ENCODE assay signal across 20 cellular contexts in the genomic region with DNA sequence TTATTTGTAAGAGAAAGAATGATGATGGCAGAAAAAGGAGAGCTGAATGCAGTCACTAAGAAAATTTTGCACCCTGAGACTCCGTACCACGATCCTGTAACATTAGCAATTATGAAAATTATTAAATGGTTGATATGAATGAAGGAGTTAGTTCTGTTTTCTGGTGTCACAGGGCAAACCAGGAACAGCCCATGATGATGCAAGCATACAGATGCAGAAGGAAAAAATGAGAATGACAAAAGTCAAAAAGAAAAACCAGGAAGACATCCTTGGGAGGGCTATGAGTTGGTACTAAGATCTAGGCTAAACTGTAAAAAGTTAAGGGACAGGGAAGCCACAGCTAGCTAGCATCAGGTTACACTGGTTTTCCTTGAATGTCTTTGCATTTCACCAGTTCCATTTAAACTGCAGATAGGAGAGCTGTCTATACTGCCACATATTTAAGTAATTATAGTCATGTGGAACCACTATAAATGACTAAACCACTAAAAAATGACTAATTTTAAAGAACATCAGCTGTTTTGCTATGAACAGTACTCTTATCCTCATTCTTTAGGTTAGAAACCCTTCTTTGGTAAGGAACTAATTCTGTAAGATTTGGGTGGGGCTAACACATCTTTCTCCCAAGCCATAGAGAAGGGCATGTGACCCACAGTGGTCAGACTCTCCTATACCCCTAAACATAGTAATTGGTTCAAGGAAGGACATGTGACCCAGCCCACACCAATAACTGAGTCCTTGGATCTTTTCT. TPM values are rescaled to one million over a fixed set of nuclear protein-coding genes. Genes with fewer than 3 reads are reported as not detected.
DNase-seq lines count a peak whose midpoint lies in the region; ATAC-seq, FAIRE-seq and TF ChIP-seq lines count a peak whose summit lies in the region.
"Had no signal": no experiment of that assay in that cellular context is flagged by ENCODE, and none has a peak within 500 bp of the region (broad histone marks: within the 10 kb centered on the region; RNA-seq: fewer than 3 reads in every experiment).

No MANE protein-coding gene starts in this region.

- H3K27ac Mint-ChIP-seq in T-helper 17 cell, result peak overlapping the region; percentile 43
- H3K27ac Mint-ChIP-seq in CD8-positive, alpha-beta memory T cell, result peak overlapping the region in 1 of 8 donors; percentile 2
- H3K27ac Mint-ChIP-seq: activated T-helper 2 cell treated with anti-CD3 and anti-CD28 coated beads, Interferon-gamma antibody, Interleukin-2, Interleukin-4, amounts not matched to agents 10 μg/mL and 5 μg/mL and 100 μg/mL, durations not matched to agents 14 hours and 24 hours and 36 hours; effector memory CD8-positive, alpha-beta T cell; naive thymus-derived CD8-positive, alpha-beta T cell; T-helper 1 cell treated with Interleukin-12 subunit alpha and Interleukin-12 subunit beta and Interleukin-4 antibody, amounts not matched to agents 30 μg/mL and 1 μg/mL, for 36 hours had no signal

- no peak for ATAC-seq in T-helper 17 cell
- ATAC-seq: effector memory CD8-positive, alpha-beta T cell; left ventricle myocardium superior; naive thymus-derived CD8-positive, alpha-beta T cell had no signal

- no peak for TF ChIP-seq CTCF in GM10248 (IDR thresholded peaks at IDR 0.05; ENCODE audit: control extremely low read depth, extremely low read depth, low read depth, missing control alignments)

- H3K4me3 Mint-ChIP-seq in T-helper 17 cell, result no peak overlapping the region
- no peak overlapping the region for H3K4me3 Mint-ChIP-seq in CD8-positive, alpha-beta memory T cell
- H3K4me3 Mint-ChIP-seq: brain; effector memory CD8-positive, alpha-beta T cell; H9; naive thymus-derived CD8-positive, alpha-beta T cell; T-helper 1 cell treated with Interleukin-12 subunit alpha and Interleukin-12 subunit beta and Interleukin-4 antibody, amounts not matched to agents 30 μg/mL and 1 μg/mL, for 36 hours had no signal

- no peaks in the 10 kb centered on the region for H3K27me3 Mint-ChIP-seq in T-helper 17 cell
- peaks cover 0 to 5% of the 10 kb centered on the region in 2 donors for H3K27me3 Mint-ChIP-seq in CD8-positive, alpha-beta memory T cell
- H3K27me3 Mint-ChIP-seq: brain; effector memory CD8-positive, alpha-beta T cell had no signal

- H3K36me3 Mint-ChIP-seq in T-helper 17 cell (ENCODE audit: low read depth), result no peaks in the 10 kb centered on the region
- H3K36me3 Mint-ChIP-seq in CD8-positive, alpha-beta memory T cell, result peaks cover 0 to 2% (median 0%) of the 10 kb centered on the region in 3 donors

- H3K27me3 ChIP-seq in CD8-positive, alpha-beta memory T cell (ENCODE audit: insufficient read depth, low read length, poor library complexity, severe bottlenecking), result no peaks in the 10 kb centered on the region
- H3K27me3 ChIP-seq: vagina had no signal

- peaks cover 0 to 2% (median 0%) of the 10 kb centered on the region in 5 donors for H3K9me3 Mint-ChIP-seq in CD8-positive, alpha-beta memory T cell
- H3K9me3 Mint-ChIP-seq: activated T-helper 2 cell treated with anti-CD3 and anti-CD28 coated beads, Interferon-gamma antibody, Interleukin-2, Interleukin-4, amounts not matched to agents 10 μg/mL and 5 μg/mL and 100 μg/mL, durations not matched to agents 14 hours and 24 hours and 36 hours; effector memory CD8-positive, alpha-beta T cell; H9; T-helper 1 cell treated with Interleukin-12 subunit alpha and Interleukin-12 subunit beta and Interleukin-4 antibody, amounts not matched to agents 30 μg/mL and 1 μg/mL, for 36 hours had no signal

- H3K4me1 Mint-ChIP-seq in T-helper 17 cell, result peaks cover 5% of the 10 kb centered on the region
- peaks cover 0 to 3% (median 3%) of the 10 kb centered on the region in 3 donors for H3K4me1 Mint-ChIP-seq in CD8-positive, alpha-beta memory T cell

- no peaks in the 10 kb centered on the region for H3K9me3 ChIP-seq in T-helper 17 cell (ENCODE audit: control insufficient read depth, low read length, poor library complexity, severe bottlenecking)
- no peaks in the 10 kb centered on the region for H3K9me3 ChIP-seq in CD8-positive, alpha-beta memory T cell (ENCODE audit: low read length)
- H3K9me3 ChIP-seq: vagina had no signal

- H3K36me3 ChIP-seq in CD8-positive, alpha-beta memory T cell (ENCODE audit: insufficient read depth, low read length), result no peaks in the 10 kb centered on the region
- H3K36me3 ChIP-seq: vagina had no signal

- peak; percentile 55 for DNase-seq in AG08395 (ENCODE audit: low spot score)
- peak; percentile 23 for DNase-seq in H4 (ENCODE audit: low spot score)
- DNase-seq in T-helper 17 cell, result no peak
- peak; percentile 88 for DNase-seq in fibroblast of the conjunctiva (ENCODE audit: low read depth)
- DNase-seq in GM10248 (ENCODE audit: extremely low spot score), result no peak
- DNase-seq in urothelium cell line (ENCODE audit: low spot score), result no peak
- DNase-seq in CD8-positive, alpha-beta memory T cell, result no peak
- no peak for DNase-seq in iPS-NIHi11 (ENCODE audit: low spot score)
- DNase-seq: activated CD4-positive, alpha-beta T cell treated with anti-CD3 and anti-CD28 coated beads, Interleukin-2, amount 50 U/mL, for 1 hour; effector memory CD8-positive, alpha-beta T cell; H9; left ventricle myocardium superior; naive thymus-derived CD8-positive, alpha-beta T cell; NCI-H1048; stimulated activated CD4-positive, alpha-beta T cell treated with anti-CD3 and anti-CD28 coated beads, Interleukin-4, amount 100 ng/mL, for 4 hours; stimulated activated naive CD4-positive, alpha-beta T cell had no signal

- CTCF ChIA-PET in GM10248 (lab: Yijun Ruan, JAX), result interaction anchor here (1.0 to 2.0 kb wide), 3 partner anchors 10 to 23 kb away, joined by 3 to 5 read pairs (median 3); no protein-coding TSS in a partner anchor
- CTCF ChIA-PET in CD8-positive, alpha-beta memory T cell (lab: Charles Lee), result no interaction called here

- POLR2A ChIA-PET in GM10248 (lab: Yijun Ruan, JAX), result no interaction called here
- POLR2A ChIA-PET in CD8-positive, alpha-beta memory T cell (lab: Charles Lee), result no interaction called here

- FAIRE-seq in urothelium cell line (lab: Jason Lieb, UNC), result no peak

- no peaks in the 10 kb centered on the region for H3K4me1 ChIP-seq in CD8-positive, alpha-beta memory T cell (ENCODE audit: insufficient read depth, low read length)

- H3K27ac ChIP-seq in CD8-positive, alpha-beta memory T cell (ENCODE audit: low read depth, low read length), result no peak overlapping the region
- H3K27ac ChIP-seq: vagina had no signal

- no peak overlapping the region for H3K4me3 ChIP-seq in CD8-positive, alpha-beta memory T cell (ENCODE audit: low read length)
- H3K4me3 ChIP-seq: vagina had no signal

RNA-seq across cellular contexts. Expression of a gene that starts 11.4 kb away (rescaled TPM):
- total RNA-seq in H4 (2014; rRNA removed; shearing (Covaris generic)), result 35.8 and 42.4 TPM in 2 replicates
- total RNA-seq in T-helper 17 cell, result 1 to 10 TPM; 7.8 to 8.8 TPM
- 10 to 100 TPM; 10.5 TPM for total RNA-seq in CD8-positive, alpha-beta memory T cell
- polyA plus RNA-seq in CD8-positive, alpha-beta memory T cell, result 2.4 TPM

Comparison
In these comparisons a context has a peak if more than half of its experiments do, and no peak if none do; other contexts are left out.
1. DNase-seq: peak in AG08395 (single experiment), H4 (single experiment) and fibroblast of the conjunctiva (single experiment); none in T-helper 17 cell (0 of 3), GM10248 (single experiment), urothelium cell line (single experiment), CD8-positive, alpha-beta memory T cell (0 of 5) and iPS-NIHi11 (single experiment).